Comparison of ENCODE assay signal across 17 cellular contexts in genomic region chr10:132167041-132167674, GRCh38.
"Had no signal": no experiment of that assay in that cellular context is flagged by ENCODE, and none has a peak within 500 bp of the region (broad histone marks: within the 10 kb centered on the region; RNA-seq: fewer than 3 reads in every experiment).

No MANE protein-coding gene starts in this region.

- H3K27ac ChIP-seq: thyroid gland, WERI-Rb-1 had no signal

- H3K36me3 Mint-ChIP-seq: activated naive CD4-positive, alpha-beta T cell treated with anti-CD3 and anti-CD28 coated beads, Interleukin-2, amount 10 ng/mL, durations not matched to agents 7 days and 5 days had no signal

- H3K27me3 Mint-ChIP-seq: activated CD8-positive, alpha-beta T cell treated with anti-CD3 and anti-CD28 coated beads for 36 hours; activated T-cell treated with anti-CD3 and anti-CD28 coated beads, Interleukin-2, amount 50 U/mL, for 24 hours had no signal

- H3K4me3 ChIP-seq: lung, thyroid gland had no signal

- H3K27me3 ChIP-seq: thyroid gland had no signal

- ATAC-seq: activated CD8-positive, alpha-beta T cell treated with anti-CD3 and anti-CD28 coated beads for 36 hours; effector memory CD8-positive, alpha-beta T cell; T-helper 17 cell had no signal

- H3K4me3 Mint-ChIP-seq: activated CD8-positive, alpha-beta T cell treated with anti-CD3 and anti-CD28 coated beads for 36 hours; activated naive CD4-positive, alpha-beta T cell treated with anti-CD3 and anti-CD28 coated beads, Interleukin-2, amount 10 ng/mL, durations not matched to agents 7 days and 5 days; activated T-cell treated with anti-CD3 and anti-CD28 coated beads, Interleukin-2, amount 50 U/mL, for 24 hours; effector memory CD8-positive, alpha-beta T cell; nephron; T-helper 17 cell had no signal

- DNase-seq: activated CD4-positive, alpha-beta T cell treated with anti-CD3 and anti-CD28 coated beads for 4 hours; activated CD8-positive, alpha-beta T cell treated with anti-CD3 and anti-CD28 coated beads for 36 hours; activated effector memory CD4-positive, alpha-beta T cell treated with Interleukin-2 at 50 U/mL for 16 hours; activated naive CD4-positive, alpha-beta T cell treated with anti-CD3 and anti-CD28 coated beads, Interleukin-2, amount 10 ng/mL, durations not matched to agents 7 days and 5 days; activated T-cell treated with anti-CD3 and anti-CD28 coated beads, Interleukin-2, amount 50 U/mL, for 24 hours; dermis blood vessel endothelial cell; effector memory CD8-positive, alpha-beta T cell; nucleus accumbens; retina; stimulated activated CD4-positive, alpha-beta T cell treated with anti-CD3 and anti-CD28 coated beads, Interleukin-2, amount 100 ng/mL, for 24 hours; stimulated activated naive CD4-positive, alpha-beta T cell treated with Interleukin-2 at 50 U/mL for 16 hours; T-helper 17 cell; thyroid gland; WERI-Rb-1 had no signal

- H3K9me3 Mint-ChIP-seq: activated CD8-positive, alpha-beta T cell treated with anti-CD3 and anti-CD28 coated beads for 36 hours; activated naive CD4-positive, alpha-beta T cell treated with anti-CD3 and anti-CD28 coated beads, Interleukin-2, amount 10 ng/mL, durations not matched to agents 7 days and 5 days; activated T-cell treated with anti-CD3 and anti-CD28 coated beads, Interleukin-2, amount 50 U/mL, for 24 hours; effector memory CD8-positive, alpha-beta T cell; nephron had no signal

- H3K36me3 ChIP-seq: thyroid gland, WERI-Rb-1 had no signal

- FAIRE-seq: bronchial epithelial cell had no signal

- H3K27ac Mint-ChIP-seq: activated CD8-positive, alpha-beta T cell treated with anti-CD3 and anti-CD28 coated beads for 36 hours; activated naive CD4-positive, alpha-beta T cell treated with anti-CD3 and anti-CD28 coated beads, Interleukin-2, amount 10 ng/mL, durations not matched to agents 7 days and 5 days; activated T-cell treated with anti-CD3 and anti-CD28 coated beads, Interleukin-2, amount 50 U/mL, for 24 hours; effector memory CD8-positive, alpha-beta T cell; nephron; T-helper 17 cell had no signal

- H3K9me3 ChIP-seq: thyroid gland had no signal
